ENCODE assay signal across 26 cellular contexts in the genomic region with DNA sequence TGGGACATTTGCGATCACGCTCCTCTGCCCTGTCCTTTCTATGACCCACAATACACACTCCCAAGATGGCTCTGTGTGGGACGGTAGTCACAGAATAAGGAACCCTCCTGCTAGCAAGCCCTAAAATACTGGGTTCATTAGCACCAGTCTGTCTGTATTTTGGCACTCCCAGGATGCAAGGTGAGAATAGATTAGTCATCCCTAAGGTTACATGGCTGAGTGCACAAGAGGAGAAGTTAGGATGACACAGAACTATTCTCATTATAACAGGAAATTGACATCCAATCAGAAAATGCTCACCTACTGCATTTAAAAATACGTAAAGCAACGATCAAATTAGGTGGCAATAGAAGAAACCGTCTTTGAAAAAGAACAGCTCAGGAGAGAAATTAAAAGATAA.
A peak's percentile ranks its signal among the peaks of the same experiment; 100 is the strongest.
DNase-seq lines count a peak whose midpoint lies in the region; ATAC-seq, FAIRE-seq and TF ChIP-seq lines count a peak whose summit lies in the region.
"Had no signal": no experiment of that assay in that cellular context is flagged by ENCODE, and none has a peak within 500 bp of the region (broad histone marks: within the 10 kb centered on the region; RNA-seq: fewer than 3 reads in every experiment).

No MANE protein-coding gene starts in this region.

- no peaks in the 10 kb centered on the region for H3K79me2 ChIP-seq in keratinocyte (ENCODE audit: control insufficient read depth, insufficient read depth, low read length)

- H3K4me3 ChIP-seq in bronchial epithelial cell (ENCODE audit: low read depth, low read length) (no peak overlapping the region), keratinocyte (ENCODE audit: control insufficient read depth in 2 of 3, extremely low read depth in 1 of 3, insufficient read depth in 2 of 3, low read depth in 1 of 3, low read length in 3 of 3) (no peak overlapping the region)
- H3K4me3 ChIP-seq: BLaER1, GM23248 had no signal

- H3K27me3 ChIP-seq in bronchial epithelial cell (ENCODE audit: control insufficient read depth, insufficient read depth, low read length) = peaks cover 2% of the 10 kb centered on the region
- H3K27me3 ChIP-seq in keratinocyte (ENCODE audit: control insufficient read depth, extremely low read depth, insufficient read depth, low read length) = no peaks in the 10 kb centered on the region
- H3K27me3 ChIP-seq: BLaER1 had no signal

- dilution Hi-C loops in keratinocyte (cut with MboI; ENCODE audit: extremely low pct_ligation_motif_present, low sequenced_read_pairs) = no loop called here

- no peak overlapping the region for H3K9ac ChIP-seq in keratinocyte (ENCODE audit: control insufficient read depth, extremely low read depth, insufficient read depth, low read length)
- H3K9ac ChIP-seq: BLaER1, GM23248 had no signal

- peak; percentile 11 for DNase-seq in DMS53 (lab: John Stamatoyannopoulos, UW)
- no peak for DNase-seq in DMS53 treated with DMSO at 0.1 percent for 48 hours (lab: John Stamatoyannopoulos, UW; ENCODE audit: unreplicated experiment)
- peak; percentile 42 for DNase-seq in bronchial epithelial cell (ENCODE audit: low read depth)
- no peak for DNase-seq in keratinocyte (ENCODE audit: low read depth, low spot score)
- peak; percentile 56 for DNase-seq in renal cortical epithelial cell (ENCODE audit: low read depth)
- no peak for DNase-seq in activated CD8-positive, alpha-beta memory T cell treated with anti-CD3 and anti-CD28 coated beads, Interleukin-2, amount 50 U/mL, for 48 hours
- DNase-seq: Caco-2; CD4-positive, CD25-positive, alpha-beta regulatory T cell; CD8-positive, alpha-beta T cell; DMS 273 treated with DMSO at 0.1 percent for 48 hours; DND-41; EL; GDM1; GM23248; H7; HCEC 1CT had no signal

- no peak for TF ChIP-seq CTCF in bronchial epithelial cell (IDR thresholded peaks at IDR 0.05; ENCODE audit: insufficient read depth, low read length, severe bottlenecking)
- no peak for TF ChIP-seq CTCF in keratinocyte (optimal IDR thresholded peaks at IDR 0.05 in 1 of 3, IDR thresholded peaks at IDR 0.05 in 1 of 3, conservative IDR thresholded peaks at IDR 0.05 in 1 of 3; ENCODE audit: extremely low read depth in 1 of 3, insufficient read depth in 2 of 3, low read length in 3 of 3)

- no peak for ATAC-seq in GM21717 (IDR thresholded peaks at IDR 0.05; ENCODE audit: unreplicated experiment)
- no peak for ATAC-seq in GM18873 (IDR thresholded peaks at IDR 0.05; ENCODE audit: low FRiP score, unreplicated experiment)
- ATAC-seq: CD8-positive, alpha-beta T cell had no signal

- no peaks in the 10 kb centered on the region for H4K20me1 ChIP-seq in keratinocyte (ENCODE audit: control insufficient read depth, extremely low read depth, insufficient read depth, low read length)
- H4K20me1 ChIP-seq: BLaER1 had no signal

- no peaks in the 10 kb centered on the region for H3K9me1 ChIP-seq in keratinocyte (ENCODE audit: control insufficient read depth, extremely low read depth, insufficient read depth, low read length)

- no peak overlapping the region for H3K27ac ChIP-seq in keratinocyte (ENCODE audit: control insufficient read depth, insufficient read depth, low read length)
- H3K27ac ChIP-seq: 22Rv1, BLaER1, C4-2B, GM23248 had no signal

- FAIRE-seq in bronchial epithelial cell (lab: Jason Lieb, UNC) (no peak), keratinocyte (lab: Jason Lieb, UNC) (peak; percentile 9)
- FAIRE-seq: A204.1, D721Med, GM12891, GM18507, H1 had no signal

- no peaks in the 10 kb centered on the region for H3K9me3 ChIP-seq in keratinocyte (ENCODE audit: control insufficient read depth, low read depth, low read length)
- H3K9me3 ChIP-seq: Caco-2 had no signal

- no peak overlapping the region for H2AFZ ChIP-seq in keratinocyte (ENCODE audit: control insufficient read depth, low read length)
- H2AFZ ChIP-seq: GM23248 had no signal

- H3K4me1 ChIP-seq in keratinocyte (ENCODE audit: control insufficient read depth, extremely low read depth, insufficient read depth, low read length) = no peaks in the 10 kb centered on the region
- H3K4me1 ChIP-seq: BLaER1, Caco-2 had no signal

- H3K4me2 ChIP-seq in keratinocyte (ENCODE audit: control insufficient read depth, extremely low read depth, insufficient read depth, low read depth, low read length) = no peak overlapping the region
- H3K4me2 ChIP-seq: BLaER1 had no signal

- no peaks in the 10 kb centered on the region for H3K36me3 ChIP-seq in bronchial epithelial cell (ENCODE audit: control insufficient read depth, insufficient read depth, low read length)
- no peaks in the 10 kb centered on the region for H3K36me3 ChIP-seq in keratinocyte (ENCODE audit: control insufficient read depth in 2 of 2, extremely low read depth in 1 of 2, insufficient read depth in 2 of 2, low read length in 2 of 2)
- H3K36me3 ChIP-seq: BLaER1 had no signal

Comparison
In these comparisons a context has a peak if more than half of its experiments do, and no peak if none do; other contexts are left out.
1. DNase-seq: peak in DMS53 (single experiment), bronchial epithelial cell (single experiment) and renal cortical epithelial cell (single experiment); none in DMS53 treated with DMSO at 0.1 percent for 48 hours (single experiment), keratinocyte (single experiment) and activated CD8-positive, alpha-beta memory T cell treated with anti-CD3 and anti-CD28 coated beads, Interleukin-2, amount 50 U/mL, for 48 hours (single experiment).